ENCODE assay signal across 23 cellular contexts in the genomic region with DNA sequence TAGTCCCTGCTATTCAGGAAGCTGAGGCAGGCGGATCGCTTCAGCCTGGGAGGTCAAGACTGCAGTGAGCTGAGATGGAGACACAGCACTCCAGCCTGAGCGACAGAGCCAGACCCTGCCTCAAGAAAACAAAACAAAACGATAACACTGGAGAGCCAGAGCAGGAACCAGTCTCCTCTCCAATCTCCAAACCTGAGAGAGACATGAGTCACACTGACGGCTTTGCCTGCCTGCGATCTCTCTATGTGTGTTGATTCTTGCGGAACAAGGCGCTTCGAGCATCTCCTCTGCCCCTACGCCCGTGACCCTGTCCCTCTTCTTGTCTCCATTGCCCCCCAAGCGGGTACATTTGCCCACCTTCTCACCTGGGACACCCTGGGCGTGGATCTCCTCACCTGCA. TPM values are rescaled to one million over a fixed set of nuclear protein-coding genes. Genes with fewer than 3 reads are reported as not detected.
"Had no signal": no experiment of that assay in that cellular context is flagged by ENCODE, and none has a peak within 500 bp of the region (broad histone marks: within the 10 kb centered on the region; RNA-seq: fewer than 3 reads in every experiment).

No MANE protein-coding gene starts in this region.

- H3K36me3 ChIP-seq: SJSA1 had no signal

- H3K27me3 ChIP-seq: SJSA1 had no signal

- H3K4me1 ChIP-seq: SJSA1 had no signal

- H3K4me3 ChIP-seq: SJSA1, SK-N-MC had no signal

- DNase-seq: KBM-7, MV-4-11, NCI-H1048, NCI-H1105 treated with DMSO at 0.1 percent for 48 hours, NCI-H1436, NCI-H187 treated with DMSO at 0.1 percent for 48 hours, NCI-H2029 treated with DMSO at 0.1 percent for 48 hours, NCI-H2107, NCI-H2227 treated with DMSO at 0.1 percent for 48 hours, NCI-H524, NCI-H526 treated with DMSO at 0.1 percent for 48 hours, NCI-H774, Right ventricle myocardium superior, RPMI8226, SIG-M5 had no signal

- FAIRE-seq: RCC 7860 had no signal

- H3K27ac ChIP-seq: SJSA1, SK-N-MC had no signal

RNA-seq across cellular contexts. Expression of a gene that starts 15.6 kb away (rescaled TPM):
- total RNA-seq: HT-29; LHCN-M2; MCF 10A; NCI-H460; Right ventricle myocardium superior; SJSA1; T-helper 1 cell treated with Interleukin-12 subunit alpha and Interleukin-12 subunit beta and Interleukin-4 antibody, amounts not matched to agents 30 ng/mL and 1 ng/mL, for 36 hours had no signal
